ENCODE assay signal across 32 cellular contexts in the genomic region with DNA sequence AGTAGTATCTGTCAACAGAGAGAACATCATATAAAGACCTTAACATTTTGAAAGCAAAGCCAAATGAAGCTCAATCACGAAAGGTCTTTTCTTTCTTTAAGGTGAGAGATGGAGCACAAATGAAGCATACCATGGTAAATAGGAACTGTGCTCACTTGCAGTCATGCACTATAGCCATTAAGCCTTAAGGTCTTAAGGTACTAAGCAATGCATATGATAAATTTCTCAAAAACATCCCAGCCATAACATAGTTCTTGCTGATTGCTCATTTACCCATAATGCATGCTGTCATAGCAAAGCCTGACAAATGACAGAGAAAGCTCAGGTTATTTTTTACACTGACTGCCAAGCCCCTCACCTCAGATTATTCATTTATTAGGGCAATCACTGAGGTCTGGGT.
"Had no signal": no experiment of that assay in that cellular context is flagged by ENCODE, and none has a peak within 500 bp of the region (broad histone marks: within the 10 kb centered on the region; RNA-seq: fewer than 3 reads in every experiment).

No MANE protein-coding gene starts in this region.

- DNase-seq: Karpas-422, Kasumi-1, MG63, MM.1S, MV-4-11, NCI-H1048, NCI-H1092, NCI-H1092 treated with DMSO at 0.1 percent for 48 hours, NCI-H1105, NCI-H1105 treated with DMSO at 0.1 percent for 48 hours, NCI-H1417 treated with DMSO at 0.1 percent for 48 hours, NCI-H1436, NCI-H1436 treated with DMSO at 0.1 percent for 48 hours, NCI-H146, NCI-H1694, NCI-H1694 treated with DMSO at 0.1 percent for 48 hours, NCI-H187, NCI-H187 treated with DMSO at 0.1 percent for 48 hours, NCI-H1930, NCI-H2029, NCI-H2029 treated with DMSO at 0.1 percent for 48 hours, NCI-H2081, NCI-H2081 treated with DMSO at 0.1 percent for 48 hours, NCI-H2107, NCI-H2171, NCI-H2171 treated with DMSO at 0.1 percent for 48 hours, NCI-H2227 treated with DMSO at 0.1 percent for 48 hours, NCI-H345, NCI-H446, NCI-H446 treated with DMSO at 0.1 percent for 48 hours, NCI-H510A, NCI-H510A treated with DMSO at 0.1 percent for 48 hours had no signal

- H3K27me3 ChIP-seq: MG63 had no signal

- H3K36me3 ChIP-seq: MG63 had no signal

- H3K4me3 ChIP-seq: MG63 had no signal
